In genomic region chr3:15796331-15796730, GRCh38 we compare ENCODE assay signal across 8 cellular contexts. TPM values are rescaled to one million over a fixed set of nuclear protein-coding genes. Genes with fewer than 3 reads are reported as not detected.
DNase-seq lines count a peak whose midpoint lies in the region; ATAC-seq and TF ChIP-seq lines count a peak whose summit lies in the region.

No MANE protein-coding gene starts in this region.

- peak overlapping the region; percentile 75 for H3K27ac ChIP-seq in left ventricle myocardium inferior (replicated peaks)
- peak overlapping the region; percentile 83 for H3K27ac ChIP-seq in lower lobe of right lung
- peak overlapping the region; percentile 80 for H3K27ac ChIP-seq in upper lobe of right lung

- DNase-seq in left ventricle myocardium inferior (no peak), left ventricle myocardium superior (no peak), astrocyte of the cerebellum (ENCODE audit: low read depth) (no peak), lower lobe of right lung (no peak), upper lobe of right lung (no peak), DMS79 treated with DMSO at 0.1 percent for 48 hours (lab: John Stamatoyannopoulos, UW) (no peak), NCI-H524 treated with DMSO at 0.1 percent for 48 hours (lab: John Stamatoyannopoulos, UW) (no peak), head of caudate nucleus (no peak)

- H3K4me1 ChIP-seq in left ventricle myocardium inferior (peaks cover 37% of the 10 kb centered on the region), lower lobe of right lung (peaks cover 51% of the 10 kb centered on the region), upper lobe of right lung (peaks cover 25% of the 10 kb centered on the region)

- H3K4me3 ChIP-seq in left ventricle myocardium inferior (peak overlapping the region; percentile 55), astrocyte of the cerebellum (ENCODE audit: low read depth, low read length) (peak overlapping the region; percentile 59), lower lobe of right lung (peak overlapping the region; percentile 48), upper lobe of right lung (peak overlapping the region; percentile 49)

- H3K36me3 ChIP-seq in left ventricle myocardium inferior (no peaks in the 10 kb centered on the region), lower lobe of right lung (no peaks in the 10 kb centered on the region), upper lobe of right lung (no peaks in the 10 kb centered on the region)

- ATAC-seq in left ventricle myocardium superior (no peak), lower lobe of right lung (no peak), upper lobe of right lung (no peak)

- H3K9me3 ChIP-seq in left ventricle myocardium inferior (replicated peaks) (peaks cover 1% of the 10 kb centered on the region), lower lobe of right lung (no peaks in the 10 kb centered on the region), upper lobe of right lung (no peaks in the 10 kb centered on the region)

- in situ Hi-C loops in astrocyte of the cerebellum (cut with HindIII; ENCODE audit: low sequenced_read_pairs): no loop called here

- TF ChIP-seq CTCF in left ventricle myocardium inferior (IDR thresholded peaks at IDR 0.05; ENCODE audit: borderline replicate concordance) (no peak), astrocyte of the cerebellum (IDR thresholded peaks at IDR 0.05; ENCODE audit: low read depth, low read length, missing control alignments) (no peak), lower lobe of right lung (IDR thresholded peaks at IDR 0.05) (no peak), upper lobe of right lung (IDR thresholded peaks at IDR 0.05) (no peak)

- H3K27me3 ChIP-seq in left ventricle myocardium inferior (ENCODE audit: low read depth) (no peaks in the 10 kb centered on the region), lower lobe of right lung (ENCODE audit: low read depth) (no peaks in the 10 kb centered on the region), upper lobe of right lung (no peaks in the 10 kb centered on the region)

- intact Hi-C loops in left ventricle myocardium inferior (cut with micrococcal nuclease) (no loop called here), left ventricle myocardium superior (cut with micrococcal nuclease) (no loop called here), lower lobe of right lung (cut with DNase I) (no loop called here), upper lobe of right lung (cut with DNase I) (no loop called here), head of caudate nucleus (cut with DNase I) (loop anchor here (5.0 kb wide), 1 partner anchor 164 kb away; no protein-coding TSS in a partner anchor)

RNA-seq across cellular contexts. Expression of gene ANKRD28, which starts 1.4 kb away (rescaled TPM):
- total RNA-seq in left ventricle myocardium inferior (21.6 TPM), left ventricle myocardium superior (23.9 TPM), lower lobe of right lung (57.2 TPM), upper lobe of right lung (50.3 TPM)
